Comparison of ENCODE assay signal across 3 cellular contexts in the genomic region with DNA sequence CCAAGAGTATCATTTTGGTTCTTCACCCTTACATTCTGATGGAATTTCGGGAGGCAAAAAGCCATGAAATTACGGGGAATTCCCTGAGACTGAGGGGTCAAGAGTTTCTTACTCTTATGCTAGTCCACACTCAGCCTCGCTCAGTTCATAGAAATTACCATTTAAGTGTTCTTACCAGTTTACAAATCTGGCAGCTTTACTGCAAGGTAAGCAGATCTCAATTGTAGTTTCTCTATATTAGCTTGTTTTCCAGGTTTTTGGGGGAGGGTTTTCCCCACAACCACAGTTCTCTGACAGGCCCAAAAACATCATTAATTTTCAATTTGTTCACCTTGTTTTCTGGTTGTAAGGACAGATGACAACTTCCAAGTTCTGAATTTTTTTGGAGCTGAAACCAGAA.
TF ChIP-seq lines count a peak whose summit lies in the region.

No MANE protein-coding gene starts in this region.

TF ChIP-seq in HepG2, 621 proteins besides CTCF, POLR2A, EP300 and RAD21:
- TF ChIP-seq KDM2A (CRISPR knock-in tag; IDR thresholded peaks at IDR 0.05; ENCODE audit: borderline replicate concordance, low read depth), result no peak
- peak; percentile 43 to 67; a peak in 3 of 4 replicates for TF ChIP-seq MAFK (conservative IDR thresholded peaks at IDR 0.05 in 1 of 2, IDR thresholded peaks at IDR 0.05 in 1 of 2; ENCODE audit: low read length in 2 of 2)
- peak; percentile 62 for TF ChIP-seq MAFF (IDR thresholded peaks at IDR 0.05; ENCODE audit: low read depth, low read length)
TF ChIP-seq in HepG2: peak in this region for 2.

TF ChIP-seq in A549, 52 proteins besides CTCF, POLR2A, EP300 and RAD21:
- TF ChIP-seq ELK1 (IDR thresholded peaks at IDR 0.05; ENCODE audit: low read depth, low read length) (no peak), MAFK (IDR thresholded peaks at IDR 0.05; ENCODE audit: partially characterized antibody) (peak; percentile 45)
- TF ChIP-seq, protein P1, sequence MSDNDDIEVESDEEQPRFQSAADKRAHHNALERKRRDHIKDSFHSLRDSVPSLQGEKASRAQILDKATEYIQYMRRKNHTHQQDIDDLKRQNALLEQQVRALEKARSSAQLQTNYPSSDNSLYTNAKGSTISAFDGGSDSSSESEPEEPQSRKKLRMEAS (IDR thresholded peaks at IDR 0.05), result no peak

TF ChIP-seq in GM23338, 12 proteins besides CTCF, POLR2A, EP300 and RAD21:
- TF ChIP-seq, protein P2, sequence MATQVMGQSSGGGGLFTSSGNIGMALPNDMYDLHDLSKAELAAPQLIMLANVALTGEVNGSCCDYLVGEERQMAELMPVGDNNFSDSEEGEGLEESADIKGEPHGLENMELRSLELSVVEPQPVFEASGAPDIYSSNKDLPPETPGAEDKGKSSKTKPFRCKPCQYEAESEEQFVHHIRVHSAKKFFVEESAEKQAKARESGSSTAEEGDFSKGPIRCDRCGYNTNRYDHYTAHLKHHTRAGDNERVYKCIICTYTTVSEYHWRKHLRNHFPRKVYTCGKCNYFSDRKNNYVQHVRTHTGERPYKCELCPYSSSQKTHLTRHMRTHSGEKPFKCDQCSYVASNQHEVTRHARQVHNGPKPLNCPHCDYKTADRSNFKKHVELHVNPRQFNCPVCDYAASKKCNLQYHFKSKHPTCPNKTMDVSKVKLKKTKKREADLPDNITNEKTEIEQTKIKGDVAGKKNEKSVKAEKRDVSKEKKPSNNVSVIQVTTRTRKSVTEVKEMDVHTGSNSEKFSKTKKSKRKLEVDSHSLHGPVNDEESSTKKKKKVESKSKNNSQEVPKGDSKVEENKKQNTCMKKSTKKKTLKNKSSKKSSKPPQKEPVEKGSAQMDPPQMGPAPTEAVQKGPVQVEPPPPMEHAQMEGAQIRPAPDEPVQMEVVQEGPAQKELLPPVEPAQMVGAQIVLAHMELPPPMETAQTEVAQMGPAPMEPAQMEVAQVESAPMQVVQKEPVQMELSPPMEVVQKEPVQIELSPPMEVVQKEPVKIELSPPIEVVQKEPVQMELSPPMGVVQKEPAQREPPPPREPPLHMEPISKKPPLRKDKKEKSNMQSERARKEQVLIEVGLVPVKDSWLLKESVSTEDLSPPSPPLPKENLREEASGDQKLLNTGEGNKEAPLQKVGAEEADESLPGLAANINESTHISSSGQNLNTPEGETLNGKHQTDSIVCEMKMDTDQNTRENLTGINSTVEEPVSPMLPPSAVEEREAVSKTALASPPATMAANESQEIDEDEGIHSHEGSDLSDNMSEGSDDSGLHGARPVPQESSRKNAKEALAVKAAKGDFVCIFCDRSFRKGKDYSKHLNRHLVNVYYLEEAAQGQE (IDR thresholded peaks at IDR 0.05; ENCODE audit: unreplicated experiment), result no peak
- TF ChIP-seq ZNF462 (CRISPR knock-in tag; IDR thresholded peaks at IDR 0.05) (no peak), CREB1 (CRISPR knock-in tag; IDR thresholded peaks at IDR 0.05; ENCODE audit: low read depth) (no peak), EZH2phosphoT487 (IDR thresholded peaks at IDR 0.05; ENCODE audit: unreplicated experiment) (no peak), ZNF114 (CRISPR knock-in tag; IDR thresholded peaks at IDR 0.05) (no peak), NANOG (IDR thresholded peaks at IDR 0.05; ENCODE audit: borderline replicate concordance) (no peak), POLR2AphosphoS5 (IDR thresholded peaks at IDR 0.05; ENCODE audit: low read depth) (no peak), ETS1 (IDR thresholded peaks at IDR 0.05) (no peak), EZH2 (IDR thresholded peaks at IDR 0.05; ENCODE audit: low read depth, unreplicated experiment) (no peak), STAT1 (IDR thresholded peaks at IDR 0.05; ENCODE audit: unreplicated experiment) (no peak), ZNF331 (CRISPR knock-in tag; IDR thresholded peaks at IDR 0.05; ENCODE audit: low read depth) (no peak), JUNB (IDR thresholded peaks at IDR 0.05; ENCODE audit: unreplicated experiment) (no peak)
TF ChIP-seq in GM23338: peak in this region for 0.
